ENCODE assay signal across 33 cellular contexts in genomic region chr3:122627301-122627700, GRCh38. TPM values are rescaled to one million over a fixed set of nuclear protein-coding genes. Genes with fewer than 3 reads are reported as not detected.
"Had no signal": no experiment of that assay in that cellular context is flagged by ENCODE, and none has a peak within 500 bp of the region (broad histone marks: within the 10 kb centered on the region; RNA-seq: fewer than 3 reads in every experiment).

No MANE protein-coding gene starts in this region.

- DNase-seq: activated CD4-positive, alpha-beta T cell treated with anti-CD3 and anti-CD28 coated beads for 48 hours; activated CD4-positive, alpha-beta T cell treated with anti-CD3 and anti-CD28 coated beads, Interleukin-2, amount 50 U/mL, for 48 hours; activated CD8-positive, alpha-beta memory T cell treated with anti-CD3 and anti-CD28 coated beads for 24 hours; activated effector memory CD4-positive, alpha-beta T cell treated with Interleukin-2 at 50 U/mL for 16 hours; activated naive CD4-positive, alpha-beta T cell treated with anti-CD3 and anti-CD28 coated beads for 36 hours; amniotic stem cell; brain microvascular endothelial cell; central memory CD4-positive, alpha-beta T cell; endodermal cell; islet precursor cell; left cardiac atrium; left ventricle myocardium superior; midbrain; naive thymus-derived CD8-positive, alpha-beta T cell; nucleus accumbens; pancreas; stimulated activated CD4-positive, alpha-beta T cell treated with anti-CD3 and anti-CD28 coated beads, Interleukin-1b, Interleukin-23, amount 100 ng/mL, for 48 hours; stimulated activated CD4-positive, alpha-beta T cell treated with anti-CD3 and anti-CD28 coated beads, Interleukin-4, amount 100 ng/mL, for 4 hours; stimulated activated CD8-positive, alpha-beta memory T cell treated with anti-CD3 and anti-CD28 coated beads, Interleukin-4, amount 100 ng/mL, for 48 hours; stimulated activated naive B cell treated with anti-CD40 and anti-IgM and Interleukin-4, amounts not matched to agents 10 μg/mL and 1 μg/mL and 100 μg/mL, for 72 hours; stomach; T-helper 17 cell; T1000; thyroid gland; WERI-Rb-1 had no signal

- H2AFZ ChIP-seq: hepatocyte had no signal

- H3K4me3 Mint-ChIP-seq: activated naive CD4-positive, alpha-beta T cell treated with anti-CD3 and anti-CD28 coated beads for 36 hours; dendritic cell treated with granulocyte-macrophage colony-stimulating factor and Interleukin-4, amounts not matched to agents 40 ng/mL and 50 ng/mL, for 4 days; endodermal cell; naive thymus-derived CD8-positive, alpha-beta T cell; neural crest cell; stimulated activated naive B cell treated with anti-CD40 and anti-IgM and Interleukin-4, amounts not matched to agents 10 μg/mL and 1 μg/mL and 100 μg/mL, for 72 hours; T-helper 17 cell had no signal

- H3K27me3 Mint-ChIP-seq: dendritic cell treated with granulocyte-macrophage colony-stimulating factor and Interleukin-4, amounts not matched to agents 40 ng/mL and 50 ng/mL, for 4 days; naive thymus-derived CD8-positive, alpha-beta T cell; stimulated activated naive B cell treated with anti-CD40 and anti-IgM and Interleukin-4, amounts not matched to agents 10 μg/mL and 1 μg/mL and 100 μg/mL, for 72 hours; T-helper 17 cell had no signal

- H3K27me3 ChIP-seq: brain microvascular endothelial cell, esophagus muscularis mucosa, hepatocyte, pancreas, right atrium auricular region, stomach, thyroid gland had no signal

- H3K27ac ChIP-seq: brain microvascular endothelial cell, esophagus muscularis mucosa, hepatocyte, pancreas, right atrium auricular region, stomach, thyroid gland, WERI-Rb-1 had no signal

- H3K9me3 Mint-ChIP-seq: activated naive CD4-positive, alpha-beta T cell treated with anti-CD3 and anti-CD28 coated beads for 36 hours; dendritic cell treated with granulocyte-macrophage colony-stimulating factor and Interleukin-4, amounts not matched to agents 40 ng/mL and 50 ng/mL, for 4 days; naive thymus-derived CD8-positive, alpha-beta T cell; neural crest cell had no signal

- H3K9me3 ChIP-seq: esophagus muscularis mucosa, pancreas, right atrium auricular region, stomach, thyroid gland had no signal

- H3K4me1 Mint-ChIP-seq: endodermal cell, neural crest cell had no signal

- H3K27ac Mint-ChIP-seq: activated naive CD4-positive, alpha-beta T cell treated with anti-CD3 and anti-CD28 coated beads for 36 hours; dendritic cell treated with granulocyte-macrophage colony-stimulating factor and Interleukin-4, amounts not matched to agents 40 ng/mL and 50 ng/mL, for 4 days; endodermal cell; T-helper 17 cell had no signal

- ATAC-seq: activated CD4-positive, CD25-positive, alpha-beta regulatory T cell treated with anti-CD3 and anti-CD28 coated beads, Interleukin-2, amount 50 U/mL, for 24 hours; left cardiac atrium; left ventricle myocardium superior; naive thymus-derived CD8-positive, alpha-beta T cell; pancreas; stimulated activated naive B cell treated with anti-CD40 and anti-IgM and Interleukin-4, amounts not matched to agents 10 μg/mL and 1 μg/mL and 100 μg/mL, for 72 hours; T-helper 17 cell had no signal

- H3K4me3 ChIP-seq: esophagus muscularis mucosa, hepatocyte, pancreas, right atrium auricular region, smooth muscle cell, stomach, thyroid gland had no signal

- H3K4me1 ChIP-seq: esophagus muscularis mucosa, pancreas, right atrium auricular region, stomach, thyroid gland had no signal

- H3K36me3 ChIP-seq: brain microvascular endothelial cell, esophagus muscularis mucosa, pancreas, right atrium auricular region, stomach, thyroid gland, WERI-Rb-1 had no signal

- H3K4me2 ChIP-seq: hepatocyte, smooth muscle cell had no signal

RNA-seq across cellular contexts. Expression of gene PARP15, which starts 49.9 kb away (rescaled TPM):
- total RNA-seq: frontal cortex, neural crest cell, smooth muscle cell had no signal
